8 cellular contexts compared by ENCODE assay signal in genomic region chr19:8335343-8336071, GRCh38. TPM values are rescaled to one million over a fixed set of nuclear protein-coding genes. Genes with fewer than 3 reads are reported as not detected.
A peak's percentile ranks its signal among the peaks of the same experiment; 100 is the strongest.
DNase-seq lines count a peak whose midpoint lies in the region; ATAC-seq and TF ChIP-seq lines count a peak whose summit lies in the region.

No MANE protein-coding gene starts in this region.

- peak overlapping the region; percentile 54 for H3K4me3 ChIP-seq in Caco-2 (ENCODE audit: low read depth, low read length)
- peak overlapping the region; percentile 68 for H3K4me3 ChIP-seq in GM23338
- H3K4me3 ChIP-seq in mesenchymal stem cell (ENCODE audit: insufficient read depth in 1 of 2, low read depth in 1 of 2, low read length in 2 of 2): peak overlapping the region in 1 of 2 experiments; percentile 42

- H3K4ac ChIP-seq in mesenchymal stem cell (ENCODE audit: low read depth in 1 of 2, low read length in 2 of 2): no peak overlapping the region

- CTCF ChIA-PET in Caco-2 (lab: Charles Lee): interaction anchor here (0.8 to 1.3 kb wide), 4 partner anchors 9 to 27 kb away, joined by 3 to 6 read pairs (median 4); partner anchors contain the start of genes NDUFA7 and RPS28
- CTCF ChIA-PET in activated naive CD4-positive, alpha-beta T cell treated with anti-CD3 and anti-CD28 coated beads, Interleukin-2, amount 10 ng/mL, durations not matched to agents 7 days and 5 days (lab: Charles Lee): interaction anchor here (1.1 to 1.4 kb wide), 3 partner anchors 19 to 27 kb away, joined by 3 to 4 read pairs (median 3); no protein-coding TSS in a partner anchor

- 17% methylated on average over 35 of the region's 79 CpGs for WGBS in mesenchymal stem cell

- no peak overlapping the region for H2BK15ac ChIP-seq in mesenchymal stem cell (ENCODE audit: low read depth, poor library complexity, severe bottlenecking)

- H3K27ac Mint-ChIP-seq in Caco-2 (ENCODE audit: unreplicated experiment) (no peak overlapping the region), GM23338 (no peak overlapping the region)
- H3K27ac Mint-ChIP-seq in activated naive CD4-positive, alpha-beta T cell treated with anti-CD3 and anti-CD28 coated beads, Interleukin-2, amount 10 ng/mL, durations not matched to agents 7 days and 5 days: no peak overlapping the region

- H3K4me1 Mint-ChIP-seq in Caco-2 (ENCODE audit: low read depth, unreplicated experiment) (no peaks in the 10 kb centered on the region), GM23338 (peaks cover 13% of the 10 kb centered on the region)
- H3K4me1 Mint-ChIP-seq in activated naive CD4-positive, alpha-beta T cell treated with anti-CD3 and anti-CD28 coated beads, Interleukin-2, amount 10 ng/mL, durations not matched to agents 7 days and 5 days: peaks cover 4% of the 10 kb centered on the region

- no peak overlapping the region for H4K8ac ChIP-seq in mesenchymal stem cell (ENCODE audit: low read length)

- H3K23ac ChIP-seq in mesenchymal stem cell (ENCODE audit: low read length in 2 of 2): peak overlapping the region in 1 of 2 experiments; percentile 35

- POLR2A ChIA-PET in Caco-2 (lab: Charles Lee): interaction anchor here (0.6 to 1.5 kb wide), 5 partner anchors 9 to 55 kb away, joined by 3 to 5 read pairs (median 5); partner anchors contain the start of genes NDUFA7 and RPS28

- no peaks in the 10 kb centered on the region for H3K9me3 ChIP-seq in Caco-2
- no peaks in the 10 kb centered on the region for H3K9me3 ChIP-seq in mesenchymal stem cell (ENCODE audit: control insufficient read depth, low read length)

- DNase-seq in Caco-2: peak in 1 of 2 experiments; percentile 57
- peak; percentile 76 for DNase-seq in GM23338 (ENCODE audit: low spot score)
- DNase-seq in activated naive CD4-positive, alpha-beta T cell treated with anti-CD3 and anti-CD28 coated beads, Interleukin-2, amount 10 ng/mL, durations not matched to agents 7 days and 5 days: peak; percentile 56
- no peak for DNase-seq in mesenchymal stem cell
- DNase-seq in Ammon's horn (ENCODE audit: low spot score): no peak

- H3K36me3 Mint-ChIP-seq in Caco-2 (ENCODE audit: insufficient read depth, unreplicated experiment) (no peaks in the 10 kb centered on the region), GM23338 (ENCODE audit: low read depth) (no peaks in the 10 kb centered on the region)
- H3K36me3 Mint-ChIP-seq in activated naive CD4-positive, alpha-beta T cell treated with anti-CD3 and anti-CD28 coated beads, Interleukin-2, amount 10 ng/mL, durations not matched to agents 7 days and 5 days: peaks cover 3% of the 10 kb centered on the region

- H4K20me1 ChIP-seq in GM23338 (replicated peaks; ENCODE audit: insufficient read depth): no peaks in the 10 kb centered on the region

- H3K27me3 ChIP-seq in Caco-2 (replicated peaks; ENCODE audit: control insufficient read depth, insufficient read depth, low read length) (peaks cover 1% of the 10 kb centered on the region; the same call in 1 of the 2 replicates), GM23338 (ENCODE audit: insufficient read depth) (peaks cover 47% of the 10 kb centered on the region), mesenchymal stem cell (ENCODE audit: control insufficient read depth in 1 of 2, insufficient read depth in 1 of 2, low read length in 2 of 2) (peaks cover 33 to 52% of the 10 kb centered on the region in 2 experiments)

- H3K9ac ChIP-seq in mesenchymal stem cell (ENCODE audit: low read length): no peak overlapping the region

- H3K36me3 ChIP-seq in Caco-2 (ENCODE audit: control insufficient read depth, insufficient read depth, low read length) (no peaks in the 10 kb centered on the region), GM23338 (ENCODE audit: insufficient read depth) (no peaks in the 10 kb centered on the region), mesenchymal stem cell (ENCODE audit: control insufficient read depth in 1 of 2, insufficient read depth in 2 of 2, low read depth in 1 of 2, low read length in 2 of 2) (no peaks in the 10 kb centered on the region)

- no peak overlapping the region for H3K18ac ChIP-seq in mesenchymal stem cell (ENCODE audit: low read depth in 1 of 2, low read length in 2 of 2)

- no TSS peak for BruUV-seq in Caco-2 (replicated peaks; lab: Mats Ljungman, UMichigan)

- intact Hi-C loops in Caco-2 (cut with micrococcal nuclease; ENCODE audit: unreplicated experiment): no loop called here

- H4K91ac ChIP-seq in mesenchymal stem cell (ENCODE audit: low read length): no peak overlapping the region

- H2BK120ac ChIP-seq in mesenchymal stem cell (ENCODE audit: low read depth, low read length): no peak overlapping the region

- no peak overlapping the region for H2BK5ac ChIP-seq in mesenchymal stem cell (ENCODE audit: low read depth, low read length, poor library complexity, severe bottlenecking)

- peaks cover 3% of the 10 kb centered on the region for H3K27me3 Mint-ChIP-seq in Caco-2 (ENCODE audit: insufficient read depth, unreplicated experiment)
- peaks cover 53% of the 10 kb centered on the region for H3K27me3 Mint-ChIP-seq in GM23338 (ENCODE audit: insufficient read depth, low read depth, poor library complexity)
- peaks cover 90% of the 10 kb centered on the region for H3K27me3 Mint-ChIP-seq in activated naive CD4-positive, alpha-beta T cell treated with anti-CD3 and anti-CD28 coated beads, Interleukin-2, amount 10 ng/mL, durations not matched to agents 7 days and 5 days

- no peaks in the 10 kb centered on the region for H3K9me2 ChIP-seq in GM23338 (ENCODE audit: insufficient read depth)

- peak; percentile 41 for ATAC-seq in GM23338
- ATAC-seq in GM19467 (IDR thresholded peaks at IDR 0.05; ENCODE audit: unreplicated experiment): no peak
- no peak for ATAC-seq in HG02610 (IDR thresholded peaks at IDR 0.05; ENCODE audit: unreplicated experiment)
- no peak for ATAC-seq in GM18907 (IDR thresholded peaks at IDR 0.05; ENCODE audit: unreplicated experiment)

- no peak overlapping the region for H2BK12ac ChIP-seq in mesenchymal stem cell (ENCODE audit: low read length in 2 of 2)

- no peak overlapping the region for H3K14ac ChIP-seq in mesenchymal stem cell (ENCODE audit: low read length in 2 of 2)

- H3K4me1 ChIP-seq in Caco-2 (peaks cover 2% of the 10 kb centered on the region), GM23338 (ENCODE audit: insufficient read depth) (peaks cover 18% of the 10 kb centered on the region), mesenchymal stem cell (ENCODE audit: control insufficient read depth, insufficient read depth, low read depth, low read length) (peaks cover 27% of the 10 kb centered on the region)

- H3K27ac ChIP-seq in GM23338 (ENCODE audit: low read depth) (no peak overlapping the region), mesenchymal stem cell (ENCODE audit: low read length, poor library complexity, severe bottlenecking) (no peak overlapping the region)

- H3K79me1 ChIP-seq in mesenchymal stem cell (replicated peaks; ENCODE audit: low read length, poor library complexity, severe bottlenecking): no peaks in the 10 kb centered on the region

- TF ChIP-seq CTCF in Caco-2 (IDR thresholded peaks at IDR 0.05; ENCODE audit: insufficient read depth in 1 of 2, low read depth in 1 of 2, low read length in 1 of 2, severe bottlenecking in 1 of 2, unreplicated experiment in 1 of 2): peak in 1 of 2 experiments; percentile 7
- TF ChIP-seq CTCF in GM23338 (conservative IDR thresholded peaks at IDR 0.05; ENCODE audit: low read depth in 2 of 2): peak; percentile 39 to 58

- H3K9me3 Mint-ChIP-seq in Caco-2 (ENCODE audit: unreplicated experiment) (no peaks in the 10 kb centered on the region), GM23338 (no peaks in the 10 kb centered on the region)
- H3K9me3 Mint-ChIP-seq in activated naive CD4-positive, alpha-beta T cell treated with anti-CD3 and anti-CD28 coated beads, Interleukin-2, amount 10 ng/mL, durations not matched to agents 7 days and 5 days: no peaks in the 10 kb centered on the region

- peak overlapping the region; percentile 69 for H2AFZ ChIP-seq in GM23338
- no peak overlapping the region for H2AFZ ChIP-seq in mesenchymal stem cell (ENCODE audit: low read depth, low read length)

- no peaks in the 10 kb centered on the region for H3K79me2 ChIP-seq in GM23338 (replicated peaks; ENCODE audit: insufficient read depth)

- H3F3A ChIP-seq in GM23338 (replicated peaks; ENCODE audit: low read depth): peaks cover 10% of the 10 kb centered on the region

- peak overlapping the region; percentile 52 for H3K4me3 Mint-ChIP-seq in Caco-2 (ENCODE audit: unreplicated experiment)
- peak overlapping the region; percentile 56 for H3K4me3 Mint-ChIP-seq in GM23338
- H3K4me3 Mint-ChIP-seq in activated naive CD4-positive, alpha-beta T cell treated with anti-CD3 and anti-CD28 coated beads, Interleukin-2, amount 10 ng/mL, durations not matched to agents 7 days and 5 days: peak overlapping the region; percentile 66

- peak overlapping the region; percentile 91 for H3K4me2 ChIP-seq in GM23338
- H3K4me2 ChIP-seq in mesenchymal stem cell (ENCODE audit: low read length, poor library complexity, severe bottlenecking): peak overlapping the region; percentile 95

- H2AK5ac ChIP-seq in mesenchymal stem cell (ENCODE audit: low read length, severe bottlenecking): no peak overlapping the region

TF ChIP-seq in GM23338, 12 proteins besides CTCF, POLR2A, EP300 and RAD21 (continues in another document):
- TF ChIP-seq ZNF331 (CRISPR knock-in tag; IDR thresholded peaks at IDR 0.05; ENCODE audit: low read depth): no peak

RNA-seq across cellular contexts. Expression of gene KANK3, which starts 7.6 kb away (rescaled TPM):
- 1.1 TPM in 2 replicates for total RNA-seq in Caco-2 (2022)
- 8.7 and 9.3 TPM in 2 replicates for total RNA-seq in GM23338 (2014; rRNA removed; shearing (Covaris generic))
- 2.0 and 2.2 TPM in 2 replicates for polyA plus RNA-seq in GM23338 (2016; fragmentation: Nextera tagmentation; extraction: Ambion mirVana)
- polyA plus RNA-seq in mesenchymal stem cell (2013, experiment 1 of 2): 0.14 TPM
- 0.23 TPM for polyA plus RNA-seq in mesenchymal stem cell (2013, experiment 2 of 2)

RNA-seq across cellular contexts. Expression of gene RPS28, which starts 14.2 kb away (rescaled TPM):
- total RNA-seq in Caco-2 (2022): 1,515 and 1,601 TPM in 2 replicates
- 151 and 174 TPM in 2 replicates for total RNA-seq in GM23338 (2014; rRNA removed; shearing (Covaris generic))
- 1,790 and 2,003 TPM in 2 replicates for polyA plus RNA-seq in GM23338 (2016; fragmentation: Nextera tagmentation; extraction: Ambion mirVana)
- polyA plus RNA-seq in mesenchymal stem cell (2013, experiment 1 of 2): 1,490 TPM
- polyA plus RNA-seq in mesenchymal stem cell (2013, experiment 2 of 2): 1,615 TPM

RNA-seq across cellular contexts. Expression of gene NDUFA7, which starts 14.3 kb away (rescaled TPM):
- 43.7 and 50.2 TPM in 2 replicates for total RNA-seq in Caco-2 (2022)
- 35.1 and 38.3 TPM in 2 replicates for total RNA-seq in GM23338 (2014; rRNA removed; shearing (Covaris generic))
- 344 and 364 TPM in 2 replicates for polyA plus RNA-seq in GM23338 (2016; fragmentation: Nextera tagmentation; extraction: Ambion mirVana)
- 104 TPM for polyA plus RNA-seq in mesenchymal stem cell (2013, experiment 1 of 2)
- 104 TPM for polyA plus RNA-seq in mesenchymal stem cell (2013, experiment 2 of 2)

RNA-seq across cellular contexts. Expression of gene CD320, which starts 27.3 kb away (rescaled TPM):
- total RNA-seq in Caco-2 (2022): 81.0 and 87.7 TPM in 2 replicates
- 84.9 and 124 TPM in 2 replicates for total RNA-seq in GM23338 (2014; rRNA removed; shearing (Covaris generic))
- polyA plus RNA-seq in GM23338 (2016; fragmentation: Nextera tagmentation; extraction: Ambion mirVana): 87.0 and 90.0 TPM in 2 replicates
- polyA plus RNA-seq in mesenchymal stem cell (2013, experiment 1 of 2): 16.5 TPM
- polyA plus RNA-seq in mesenchymal stem cell (2013, experiment 2 of 2): 16.4 TPM

RNA-seq across cellular contexts. Expression of gene ANGPTL4, which starts 28.4 kb away (rescaled TPM):
- 0.63 and 1.2 TPM in 2 replicates for total RNA-seq in Caco-2 (2022)
- 1.4 and 2.2 TPM in 2 replicates for total RNA-seq in GM23338 (2014; rRNA removed; shearing (Covaris generic))
- 1.9 and 2.1 TPM in 2 replicates for polyA plus RNA-seq in GM23338 (2016; fragmentation: Nextera tagmentation; extraction: Ambion mirVana)
- polyA plus RNA-seq in mesenchymal stem cell (2013, experiment 1 of 2): 48.8 TPM
- polyA plus RNA-seq in mesenchymal stem cell (2013, experiment 2 of 2): 48.5 TPM

Comparison
In these comparisons a context has a peak if more than half of its experiments do, and no peak if none do; other contexts are left out.
1. DNase-seq: peak in GM23338 (single experiment) and activated naive CD4-positive, alpha-beta T cell treated with anti-CD3 and anti-CD28 coated beads, Interleukin-2, amount 10 ng/mL, durations not matched to agents 7 days and 5 days (single experiment); none in mesenchymal stem cell (single experiment) and Ammon's horn (single experiment).
2. Peak in every context shown above with its lines, with median percentiles within 50 percentile points of each other: H3K4me3 Mint-ChIP-seq.